ENCODE assay signal across 40 cellular contexts in genomic region chr10:118251791-118252190, GRCh38.
A peak's percentile ranks its signal among the peaks of the same experiment; 100 is the strongest.
DNase-seq lines count a peak whose midpoint lies in the region; ATAC-seq, FAIRE-seq and TF ChIP-seq lines count a peak whose summit lies in the region.
"Had no signal": no experiment of that assay in that cellular context is flagged by ENCODE, and none has a peak within 500 bp of the region (broad histone marks: within the 10 kb centered on the region; RNA-seq: fewer than 3 reads in every experiment).

No MANE protein-coding gene starts in this region.

- no peaks in the 10 kb centered on the region for H3K36me3 Mint-ChIP-seq in endodermal cell (ENCODE audit: low read depth)
- H3K36me3 Mint-ChIP-seq: activated naive CD8-positive, alpha-beta T cell treated with anti-CD3 and anti-CD28 coated beads for 36 hours; stimulated activated memory B cell treated with anti-CD40 and anti-IgM and Interleukin-4, amounts not matched to agents 10 μg/mL and 1 μg/mL and 100 μg/mL, for 72 hours had no signal

- no peaks in the 10 kb centered on the region for H3K9me3 Mint-ChIP-seq in endodermal cell
- H3K9me3 Mint-ChIP-seq: activated naive CD8-positive, alpha-beta T cell treated with anti-CD3 and anti-CD28 coated beads for 36 hours; neural crest cell; stimulated activated memory B cell treated with anti-CD40 and anti-IgM and Interleukin-4, amounts not matched to agents 10 μg/mL and 1 μg/mL and 100 μg/mL, for 72 hours had no signal

- H3K27ac Mint-ChIP-seq in endodermal cell, result no peak overlapping the region
- H3K27ac Mint-ChIP-seq: activated naive CD8-positive, alpha-beta T cell treated with anti-CD3 and anti-CD28 coated beads for 36 hours; stimulated activated memory B cell treated with anti-CD40 and anti-IgM and Interleukin-4, amounts not matched to agents 10 μg/mL and 1 μg/mL and 100 μg/mL, for 72 hours had no signal

- H3K4me1 Mint-ChIP-seq in endodermal cell, result peaks cover 8% of the 10 kb centered on the region
- H3K4me1 Mint-ChIP-seq: activated naive CD8-positive, alpha-beta T cell treated with anti-CD3 and anti-CD28 coated beads for 36 hours; stimulated activated memory B cell treated with anti-CD40 and anti-IgM and Interleukin-4, amounts not matched to agents 10 μg/mL and 1 μg/mL and 100 μg/mL, for 72 hours had no signal

- H3K4me2 ChIP-seq in keratinocyte (ENCODE audit: control insufficient read depth, extremely low read depth, insufficient read depth, low read depth, low read length), result peak overlapping the region; percentile 26
- H3K4me2 ChIP-seq: BLaER1 treated with 17β-estradiol and CSF1 and Interleukin-3, amounts not matched to agents 10 nM and 100 nM had no signal

- H4K20me1 ChIP-seq in keratinocyte (ENCODE audit: control insufficient read depth, extremely low read depth, insufficient read depth, low read length), result no peaks in the 10 kb centered on the region
- H4K20me1 ChIP-seq: BLaER1 treated with 17β-estradiol and CSF1 and Interleukin-3, amounts not matched to agents 10 nM and 100 nM had no signal

- no peaks in the 10 kb centered on the region for H3K9me1 ChIP-seq in keratinocyte (ENCODE audit: control insufficient read depth, extremely low read depth, insufficient read depth, low read length)

- H3K9me3 ChIP-seq in adrenal gland (replicated peaks in 1 of 3) (no peaks in the 10 kb centered on the region), keratinocyte (ENCODE audit: control insufficient read depth, low read depth, low read length) (no peaks in the 10 kb centered on the region), endodermal cell (ENCODE audit: control insufficient read depth, low read length) (no peaks in the 10 kb centered on the region), heart left ventricle (no peaks in the 10 kb centered on the region)
- H3K9me3 ChIP-seq: ascending aorta; BLaER1 treated with 17β-estradiol and CSF1 and Interleukin-3, amounts not matched to agents 10 nM and 100 nM; pancreas; Peyer's patch; transverse colon had no signal

- H2AFZ ChIP-seq in keratinocyte (ENCODE audit: control insufficient read depth, low read length), result peak overlapping the region; percentile 84

- dilution Hi-C loops in keratinocyte (cut with MboI; ENCODE audit: extremely low pct_ligation_motif_present, low sequenced_read_pairs), result no loop called here

- H3K27ac ChIP-seq in adrenal gland, result no peak overlapping the region
- H3K27ac ChIP-seq in keratinocyte (ENCODE audit: control insufficient read depth, insufficient read depth, low read length), result no peak overlapping the region
- no peak overlapping the region for H3K27ac ChIP-seq in endodermal cell (ENCODE audit: low read depth, low read length)
- no peak overlapping the region for H3K27ac ChIP-seq in heart left ventricle
- H3K27ac ChIP-seq: ascending aorta; BLaER1 treated with 17β-estradiol and CSF1 and Interleukin-3, amounts not matched to agents 10 nM and 100 nM; pancreas; Peyer's patch; skin epidermis; transverse colon; WERI-Rb-1 had no signal

- peak; percentile 76 for FAIRE-seq in keratinocyte (lab: Jason Lieb, UNC)
- FAIRE-seq: pancreas had no signal

- H3K36me3 ChIP-seq in adrenal gland (replicated peaks in 1 of 2) (no peaks in the 10 kb centered on the region), keratinocyte (ENCODE audit: control insufficient read depth in 2 of 2, extremely low read depth in 1 of 2, insufficient read depth in 2 of 2, low read length in 2 of 2) (no peaks in the 10 kb centered on the region), endodermal cell (ENCODE audit: control insufficient read depth, insufficient read depth, low read length) (no peaks in the 10 kb centered on the region), heart left ventricle (no peaks in the 10 kb centered on the region)
- H3K36me3 ChIP-seq: ascending aorta; BLaER1 treated with 17β-estradiol and CSF1 and Interleukin-3, amounts not matched to agents 10 nM and 100 nM; pancreas; Peyer's patch; transverse colon; WERI-Rb-1 had no signal

- H3K4me3 Mint-ChIP-seq in endodermal cell, result no peak overlapping the region
- H3K4me3 Mint-ChIP-seq: activated naive CD8-positive, alpha-beta T cell treated with anti-CD3 and anti-CD28 coated beads for 36 hours; neural crest cell; stimulated activated memory B cell treated with anti-CD40 and anti-IgM and Interleukin-4, amounts not matched to agents 10 μg/mL and 1 μg/mL and 100 μg/mL, for 72 hours had no signal

- no peak overlapping the region for H3K9ac ChIP-seq in keratinocyte (ENCODE audit: control insufficient read depth, extremely low read depth, insufficient read depth, low read length)
- no peak overlapping the region for H3K9ac ChIP-seq in endodermal cell (ENCODE audit: extremely low read depth, low read length, poor library complexity, severe bottlenecking)
- H3K9ac ChIP-seq: BLaER1 treated with 17β-estradiol and CSF1 and Interleukin-3, amounts not matched to agents 10 nM and 100 nM had no signal

- H3K4me3 ChIP-seq in adrenal gland (no peak overlapping the region), keratinocyte (ENCODE audit: control insufficient read depth in 2 of 3, extremely low read depth in 1 of 3, insufficient read depth in 2 of 3, low read depth in 1 of 3, low read length in 3 of 3) (no peak overlapping the region), endodermal cell (ENCODE audit: low read length) (no peak overlapping the region), heart left ventricle (no peak overlapping the region)
- H3K4me3 ChIP-seq: ascending aorta; BLaER1 treated with 17β-estradiol and CSF1 and Interleukin-3, amounts not matched to agents 10 nM and 100 nM; pancreas; Peyer's patch; skin epidermis; transverse colon had no signal

- H3K79me2 ChIP-seq in keratinocyte (ENCODE audit: control insufficient read depth, insufficient read depth, low read length), result no peaks in the 10 kb centered on the region

- ATAC-seq in heart left ventricle, result no peak
- ATAC-seq in HG03520 (IDR thresholded peaks at IDR 0.05; ENCODE audit: unreplicated experiment), result no peak
- ATAC-seq: HCT116; left colon; pancreas; stimulated activated memory B cell treated with anti-CD40 and anti-IgM and Interleukin-4, amounts not matched to agents 10 μg/mL and 1 μg/mL and 100 μg/mL, for 72 hours had no signal

- intact Hi-C loops in adrenal gland (cut with DNase I) (no loop called here), heart left ventricle (cut with DNase I) (no loop called here)

- peak; percentile 80 for DNase-seq in AG20443 (ENCODE audit: low spot score)
- peak; percentile 9 for DNase-seq in M059J (ENCODE audit: low read depth)
- DNase-seq in adrenal gland, result peak in 6 of 7 donors; percentile 18 to 56 (median 48)
- DNase-seq in keratinocyte (ENCODE audit: low read depth, low spot score), result no peak
- DNase-seq in endodermal cell, result no peak
- DNase-seq in DMS53 treated with DMSO at 0.1 percent for 48 hours (lab: John Stamatoyannopoulos, UW; ENCODE audit: unreplicated experiment), result no peak
- DNase-seq in heart left ventricle, result no peak
- DNase-seq: ACHN; activated CD4-positive, alpha-beta T cell treated with anti-CD3 and anti-CD28 coated beads for 4 hours; activated CD8-positive, alpha-beta memory T cell treated with anti-CD3 and anti-CD28 coated beads for 24 hours; activated gamma-delta T cell; activated naive CD8-positive, alpha-beta T cell treated with anti-CD3 and anti-CD28 coated beads for 36 hours; activated T-cell treated with anti-CD3 and anti-CD28 coated beads, Interleukin-2, amount 50 U/mL, for 1 hour; central memory CD4-positive, alpha-beta T cell; cortex of kidney; DMS53; effector memory CD4-positive, alpha-beta T cell; erythroblast; foreskin melanocyte; GDM1; IMR-90; left colon; NCI-H1092; NCI-H1694; NCI-H2171 treated with DMSO at 0.1 percent for 48 hours; NCI-H524 treated with DMSO at 0.1 percent for 48 hours; pancreas; Peyer's patch; retina; SW 1271; T-helper 9 cell; transverse colon; WERI-Rb-1 had no signal

- TF ChIP-seq CTCF in adrenal gland (IDR thresholded peaks at IDR 0.05), result no peak
- no peak for TF ChIP-seq CTCF in keratinocyte (optimal IDR thresholded peaks at IDR 0.05 in 1 of 3, IDR thresholded peaks at IDR 0.05 in 1 of 3, conservative IDR thresholded peaks at IDR 0.05 in 1 of 3; ENCODE audit: extremely low read depth in 1 of 3, insufficient read depth in 2 of 3, low read length in 3 of 3)
- no peak for TF ChIP-seq CTCF in endodermal cell (conservative IDR thresholded peaks at IDR 0.05)
- no peak for TF ChIP-seq CTCF in heart left ventricle (IDR thresholded peaks at IDR 0.05)

- 42 to 58% (median 52%) methylated on average over 4 to 7 of the region's 7 CpGs for WGBS in adrenal gland, 4 donors
- WGBS in endodermal cell (ENCODE audit: insufficient coverage in 1 of 2, insufficient read length in 1 of 2), 2 experiments, result 87 to 89% methylated on average over 6 to 7 of the region's 7 CpGs
- 77 to 80% (median 79%) methylated on average over 5 to 7 of the region's 7 CpGs for WGBS in heart left ventricle, 4 donors

- H3K27me3 ChIP-seq in adrenal gland, result peaks cover 9% of the 10 kb centered on the region
- no peaks in the 10 kb centered on the region for H3K27me3 ChIP-seq in keratinocyte (ENCODE audit: control insufficient read depth, extremely low read depth, insufficient read depth, low read length)
- peaks cover 100% of the 10 kb centered on the region for H3K27me3 ChIP-seq in endodermal cell (ENCODE audit: control insufficient read depth, insufficient read depth, low read length, poor library complexity, severe bottlenecking)
- peaks cover 0 to 78% (median 31%) of the 10 kb centered on the region in 9 donors for H3K27me3 ChIP-seq in heart left ventricle
- H3K27me3 ChIP-seq: pancreas, Peyer's patch had no signal

- peaks cover 96% of the 10 kb centered on the region for H3K27me3 Mint-ChIP-seq in endodermal cell (ENCODE audit: insufficient read depth)

- no peaks in the 10 kb centered on the region for H3K4me1 ChIP-seq in adrenal gland (replicated peaks in 1 of 2)
- peaks cover 18% of the 10 kb centered on the region for H3K4me1 ChIP-seq in keratinocyte (ENCODE audit: control insufficient read depth, extremely low read depth, insufficient read depth, low read length)
- H3K4me1 ChIP-seq in endodermal cell (ENCODE audit: control insufficient read depth, insufficient read depth, low read length), result peaks cover 3% of the 10 kb centered on the region
- no peaks in the 10 kb centered on the region for H3K4me1 ChIP-seq in heart left ventricle
- H3K4me1 ChIP-seq: ascending aorta; BLaER1 treated with 17β-estradiol and CSF1 and Interleukin-3, amounts not matched to agents 10 nM and 100 nM; pancreas; Peyer's patch; transverse colon had no signal

- TF ChIP-seq POLR2A in adrenal gland (IDR thresholded peaks at IDR 0.05) (no peak), heart left ventricle (IDR thresholded peaks at IDR 0.05) (no peak)

Comparison
In these comparisons a context has a peak if more than half of its experiments do, and no peak if none do; other contexts are left out.
1. DNase-seq: peak in AG20443 (single experiment), M059J (single experiment) and adrenal gland (6 of 7); none in keratinocyte (single experiment), endodermal cell (single experiment), DMS53 treated with DMSO at 0.1 percent for 48 hours (single experiment) and heart left ventricle (0 of 5).